Comparison of ENCODE assay signal across 11 cellular contexts in the genomic region with DNA sequence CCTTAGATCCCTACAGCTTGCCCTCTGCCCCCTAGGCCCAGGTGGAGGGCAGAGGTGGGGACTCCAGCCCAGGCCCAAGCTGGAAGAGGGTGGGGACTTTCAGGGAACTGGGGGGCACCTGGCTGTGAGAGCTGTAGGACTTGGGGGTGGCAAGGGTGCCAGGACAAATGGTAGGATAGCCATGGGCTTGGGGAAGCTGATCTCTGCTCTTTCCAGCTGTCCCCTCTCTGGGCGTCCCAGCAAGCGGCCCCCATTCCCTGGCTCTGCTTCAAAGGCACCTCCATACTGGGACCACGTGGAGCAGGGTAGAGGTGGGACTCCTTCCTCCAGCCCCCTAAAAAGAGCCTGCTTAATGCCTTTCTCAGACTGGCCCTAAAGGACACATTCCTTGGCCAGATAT. TPM values are rescaled to one million over a fixed set of nuclear protein-coding genes. Genes with fewer than 3 reads are reported as not detected.
DNase-seq lines count a peak whose midpoint lies in the region; ATAC-seq and TF ChIP-seq lines count a peak whose summit lies in the region.
"Had no signal": no experiment of that assay in that cellular context is flagged by ENCODE, and none has a peak within 500 bp of the region (broad histone marks: within the 10 kb centered on the region; RNA-seq: fewer than 3 reads in every experiment).

No MANE protein-coding gene starts in this region.

- DNase-seq in right atrium auricular region (ENCODE audit: low spot score): no peak
- no peak for DNase-seq in left cardiac atrium
- no peak for DNase-seq in osteoblast (ENCODE audit: insufficient read length, low spot score, missing footprints)
- DNase-seq in uterus: peak in 1 of 2 donors; percentile 18
- DNase-seq in activated CD4-positive, alpha-beta T cell treated with anti-CD3 and anti-CD28 coated beads, Interleukin-2, amount 50 U/mL, for 1 hour: no peak
- no peak for DNase-seq in activated T-cell treated with anti-CD3 and anti-CD28 coated beads, Interleukin-2, amount 50 U/mL, for 4 hours
- DNase-seq: amniotic stem cell, NCI-H187 treated with DMSO at 0.1 percent for 48 hours, PC-3 had no signal

- H3K4me2 ChIP-seq in osteoblast (ENCODE audit: insufficient read depth, low read length): peak overlapping the region; percentile 57

- no peaks in the 10 kb centered on the region for H3K9me3 ChIP-seq in right atrium auricular region
- H3K9me3 ChIP-seq in osteoblast (ENCODE audit: low read depth, low read length): no peaks in the 10 kb centered on the region
- H3K9me3 ChIP-seq in uterus: no peaks in the 10 kb centered on the region

- TF ChIP-seq CTCF in right atrium auricular region (IDR thresholded peaks at IDR 0.05) (no peak), osteoblast (IDR thresholded peaks at IDR 0.05; ENCODE audit: extremely low read depth, low read depth, low read length) (no peak), uterus (IDR thresholded peaks at IDR 0.05) (no peak)

- no peaks in the 10 kb centered on the region for H3K9me3 Mint-ChIP-seq in dendritic cell treated with granulocyte-macrophage colony-stimulating factor and Interleukin-4, amounts not matched to agents 40 ng/mL and 50 ng/mL, for 4 days
- H3K9me3 Mint-ChIP-seq in activated T-cell treated with anti-CD3 and anti-CD28 coated beads, Interleukin-2, amount 50 U/mL, for 4 hours: no peaks in the 10 kb centered on the region

- H3K4me3 Mint-ChIP-seq in dendritic cell treated with granulocyte-macrophage colony-stimulating factor and Interleukin-4, amounts not matched to agents 40 ng/mL and 50 ng/mL, for 4 days: peak overlapping the region; percentile 72
- H3K4me3 Mint-ChIP-seq in activated T-cell treated with anti-CD3 and anti-CD28 coated beads, Interleukin-2, amount 50 U/mL, for 4 hours: no peak overlapping the region

- ATAC-seq in left cardiac atrium: no peak
- no peak for ATAC-seq in activated T-cell treated with anti-CD3 and anti-CD28 coated beads, Interleukin-2, amount 50 U/mL, for 4 hours
- no peak for ATAC-seq in GM18868 (IDR thresholded peaks at IDR 0.05; ENCODE audit: unreplicated experiment)
- ATAC-seq: PC-3 had no signal

- peak overlapping the region; percentile 94 for H3K27ac Mint-ChIP-seq in dendritic cell treated with granulocyte-macrophage colony-stimulating factor and Interleukin-4, amounts not matched to agents 40 ng/mL and 50 ng/mL, for 4 days

- intact Hi-C loops in left cardiac atrium (cut with DNase I) (no loop called here), uterus (cut with DNase I; ENCODE audit: low total_unique reads) (no loop called here)
- intact Hi-C loops in dendritic cell treated with granulocyte-macrophage colony-stimulating factor and Interleukin-4, amounts not matched to agents 40 ng/mL and 50 ng/mL, for 4 days (cut with micrococcal nuclease): loop anchor here (5.0 kb wide), 1 partner anchor 62 kb away; the partner anchor contains the start of gene MAML1

- no peak overlapping the region for H2AFZ ChIP-seq in osteoblast (ENCODE audit: low read length)

- peaks cover 53% of the 10 kb centered on the region for H3K4me1 Mint-ChIP-seq in dendritic cell treated with granulocyte-macrophage colony-stimulating factor and Interleukin-4, amounts not matched to agents 40 ng/mL and 50 ng/mL, for 4 days (ENCODE audit: low read depth)
- peaks cover 27% of the 10 kb centered on the region for H3K4me1 Mint-ChIP-seq in activated T-cell treated with anti-CD3 and anti-CD28 coated beads, Interleukin-2, amount 50 U/mL, for 4 hours (ENCODE audit: low read depth)

- H3K27me3 ChIP-seq in right atrium auricular region: no peaks in the 10 kb centered on the region
- no peaks in the 10 kb centered on the region for H3K27me3 ChIP-seq in osteoblast (ENCODE audit: insufficient read depth, low read length)
- no peaks in the 10 kb centered on the region for H3K27me3 ChIP-seq in uterus

- H3K27me3 Mint-ChIP-seq in dendritic cell treated with granulocyte-macrophage colony-stimulating factor and Interleukin-4, amounts not matched to agents 40 ng/mL and 50 ng/mL, for 4 days: no peaks in the 10 kb centered on the region
- no peaks in the 10 kb centered on the region for H3K27me3 Mint-ChIP-seq in activated T-cell treated with anti-CD3 and anti-CD28 coated beads, Interleukin-2, amount 50 U/mL, for 4 hours (ENCODE audit: low read depth)

- H3K27ac ChIP-seq in right atrium auricular region (peak overlapping the region; percentile 64 to 78), osteoblast (ENCODE audit: low read depth, low read length) (no peak overlapping the region), uterus (peak overlapping the region; percentile 77 to 81)

- TF ChIP-seq POLR2A in uterus (IDR thresholded peaks at IDR 0.05): no peak

- no peaks in the 10 kb centered on the region for H4K20me1 ChIP-seq in osteoblast (ENCODE audit: insufficient read depth, low read length)

- H3K4me3 ChIP-seq in right atrium auricular region: peak overlapping the region; percentile 3 to 64
- H3K4me3 ChIP-seq in osteoblast (ENCODE audit: insufficient read depth, low read length): peak overlapping the region; percentile 30
- H3K4me3 ChIP-seq in uterus: no peak overlapping the region

- H3K36me3 Mint-ChIP-seq in dendritic cell treated with granulocyte-macrophage colony-stimulating factor and Interleukin-4, amounts not matched to agents 40 ng/mL and 50 ng/mL, for 4 days (ENCODE audit: low read depth): peaks cover 28% of the 10 kb centered on the region
- peaks cover under 1% of the 10 kb centered on the region for H3K36me3 Mint-ChIP-seq in activated T-cell treated with anti-CD3 and anti-CD28 coated beads, Interleukin-2, amount 50 U/mL, for 4 hours (ENCODE audit: insufficient read depth)

- no peaks in the 10 kb centered on the region for H3K79me2 ChIP-seq in osteoblast (ENCODE audit: insufficient read depth, low read length)

- H3K4me1 ChIP-seq in right atrium auricular region (peaks cover 0 to 56% of the 10 kb centered on the region in 2 donors), osteoblast (ENCODE audit: insufficient read depth, low read length) (peaks cover 10% of the 10 kb centered on the region), uterus (peaks cover 0 to 9% of the 10 kb centered on the region in 2 donors)

- H3K36me3 ChIP-seq in right atrium auricular region (peaks cover 21% of the 10 kb centered on the region), osteoblast (ENCODE audit: insufficient read depth, low read length) (peaks cover 17% of the 10 kb centered on the region), uterus (no peaks in the 10 kb centered on the region)

RNA-seq across cellular contexts. Expression of gene LTC4S, which starts 0.4 kb away (rescaled TPM):
- total RNA-seq in right atrium auricular region (10 to 100 TPM in 1 of 2 donors, 1 to 10 TPM in 1; 9.0 to 11.1 TPM), left cardiac atrium (10 to 100 TPM; 13.9 to 16.1 TPM), osteoblast (1.4 and 1.5 TPM in 2 replicates), uterus (10 to 100 TPM in 2 of 4 donors, 1 to 10 TPM in 1, not detected in 1; 4.1 to 22.9 (median 13.6) TPM)
- 1 to 10 TPM in 1 of 3 donors, under 1 TPM in 2; 0.37 to 2.3 (median 0.61) TPM for total RNA-seq in activated T-cell treated with anti-CD3 and anti-CD28 coated beads, Interleukin-2, amount 50 U/mL, for 4 hours

RNA-seq across cellular contexts. Expression of gene MGAT4B, which starts 12.5 kb away (rescaled TPM):
- total RNA-seq in right atrium auricular region (10 to 100 TPM; 71.7 to 77.1 TPM), left cardiac atrium (10 to 100 TPM; 66.5 to 85.9 TPM), osteoblast (90.5 and 95.9 TPM in 2 replicates), uterus (10 to 100 TPM; 31.8 to 87.4 (median 66.4) TPM)
- 10 to 100 TPM; 43.6 to 63.7 (median 54.5) TPM for total RNA-seq in activated T-cell treated with anti-CD3 and anti-CD28 coated beads, Interleukin-2, amount 50 U/mL, for 4 hours

RNA-seq across cellular contexts. Expression of gene SQSTM1, which starts 26.5 kb away (rescaled TPM):
- total RNA-seq in right atrium auricular region (100 to 1,000 TPM; 379 to 436 TPM), left cardiac atrium (100 to 1,000 TPM; 302 to 316 TPM), osteoblast (826 and 992 TPM in 2 replicates), uterus (100 to 1,000 TPM in 3 of 4 donors, 10 to 100 TPM in 1; 94.7 to 874 (median 439) TPM)
- total RNA-seq in activated T-cell treated with anti-CD3 and anti-CD28 coated beads, Interleukin-2, amount 50 U/mL, for 4 hours: 100 to 1,000 TPM; 109 to 141 (median 111) TPM

Comparison
In these comparisons a context has a peak if more than half of its experiments do, and no peak if none do; other contexts are left out.
1. H3K4me3 ChIP-seq: peak in right atrium auricular region (2 of 2) and osteoblast (single experiment); none in uterus (0 of 2).